In the genomic region with DNA sequence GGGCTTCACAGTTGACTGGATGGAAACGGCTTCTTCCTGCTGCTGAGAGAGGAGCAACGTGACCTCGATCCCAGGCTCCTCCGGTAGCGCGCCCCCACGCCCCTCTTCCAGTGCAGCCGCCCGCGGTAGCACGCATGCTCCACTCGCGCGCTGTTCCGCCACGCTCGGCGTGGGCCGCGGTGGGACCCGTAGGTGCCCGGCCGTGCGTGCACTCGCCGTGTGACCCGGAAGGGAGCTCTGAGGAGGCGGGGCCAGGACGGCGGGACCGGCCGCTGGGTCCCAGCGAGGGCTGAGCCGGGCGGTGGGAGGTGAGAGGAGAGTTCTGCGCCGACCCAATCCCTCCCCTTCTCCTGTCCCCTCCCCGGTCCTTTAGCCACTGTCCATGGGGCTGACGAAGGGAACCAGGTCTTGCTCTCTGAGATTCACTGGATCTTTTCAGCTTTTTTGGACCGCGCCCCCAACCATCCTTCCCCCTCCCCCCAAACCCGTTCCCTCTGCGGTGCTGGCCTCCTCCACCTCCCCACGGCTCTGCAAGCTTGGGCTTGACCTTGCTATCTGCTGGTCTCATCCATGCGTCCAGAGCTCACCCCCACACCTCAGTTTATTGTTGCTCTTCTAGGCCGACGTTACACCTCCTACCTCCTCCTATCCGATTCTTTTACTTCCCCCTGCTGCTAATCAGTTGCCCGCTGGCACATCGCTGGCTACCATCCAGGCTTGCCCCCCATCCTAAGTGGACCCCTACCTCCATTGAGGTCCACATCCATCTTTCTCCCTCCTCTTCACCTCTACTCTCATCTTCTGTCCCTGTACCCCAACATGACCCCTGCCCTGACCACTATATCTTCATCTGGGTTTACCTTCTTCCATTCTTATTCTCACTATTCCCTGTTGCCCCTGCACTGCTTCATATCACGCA, we compare ENCODE assay signal across 8 cellular contexts. TPM values are rescaled to one million over a fixed set of nuclear protein-coding genes. Genes with fewer than 3 reads are reported as not detected.
DNase-seq lines count a peak whose midpoint lies in the region; ATAC-seq and TF ChIP-seq lines count a peak whose summit lies in the region.

A gene (plus strand): TSS at position 255 of the 919 bp plus-strand sequence. CDS start 2,115 bp downstream, outside the sequence.

- H3K9me3 ChIP-seq in DOHH2 (ENCODE audit: control insufficient read depth, insufficient read depth, low read length) = no peaks in the 10 kb centered on the region
- no peaks in the 10 kb centered on the region for H3K9me3 ChIP-seq in KOPT-K1 (ENCODE audit: insufficient read depth, low read length, poor library complexity, severe bottlenecking)

- peaks cover 20% of the 10 kb centered on the region for H3K79me2 ChIP-seq in DOHH2 (ENCODE audit: control insufficient read depth, low read length)

- H3K36me3 ChIP-seq in DOHH2 (ENCODE audit: control insufficient read depth, low read length) (peaks cover 56% of the 10 kb centered on the region), KOPT-K1 (ENCODE audit: insufficient read depth, low read length) (peaks cover 51% of the 10 kb centered on the region)

- ATAC-seq in GM21576 (IDR thresholded peaks at IDR 0.05; ENCODE audit: unreplicated experiment) = peak; percentile 85
- peak; percentile 95 for ATAC-seq in SK-N-SH treated with all-trans-retinoic acid at 6 μM for 48 hours
- ATAC-seq in activated naive CD4-positive, alpha-beta T cell treated with anti-CD3 and anti-CD28 coated beads, Interleukin-2, amount 50 U/mL, for 72 hours = peak; percentile 98
- peak; percentile 91 for ATAC-seq in omental fat pad (ENCODE audit: low FRiP score)

- H3K4me2 ChIP-seq in DOHH2 (ENCODE audit: low read length) = peak within 1 kb of the TSS; percentile 91

- H3K27me3 ChIP-seq in DOHH2 (ENCODE audit: control insufficient read depth, low read length) = no peaks in the 10 kb centered on the region

- TF ChIP-seq CTCF in DOHH2 (IDR thresholded peaks at IDR 0.05; ENCODE audit: low read depth, low read length, poor library complexity, severe bottlenecking) = no peak
- TF ChIP-seq CTCF in omental fat pad (IDR thresholded peaks at IDR 0.05) = no peak

- no peaks in the 10 kb centered on the region for H3K9me2 ChIP-seq in DOHH2 (replicated peaks; ENCODE audit: control insufficient read depth, low read length)

- peak within 1 kb of the TSS; percentile 91 to 93 for H3K27ac Mint-ChIP-seq in activated naive CD4-positive, alpha-beta T cell treated with anti-CD3 and anti-CD28 coated beads, Interleukin-2, amount 50 U/mL, for 72 hours

- peak within 1 kb of the TSS; percentile 75 for H3K4me3 ChIP-seq in DOHH2 (ENCODE audit: low read length)

- peak within 1 kb of the TSS; percentile 32 for H3K27ac ChIP-seq in DOHH2 (ENCODE audit: low read depth, low read length)
- H3K27ac ChIP-seq in KOPT-K1 (ENCODE audit: low read depth, low read length, poor library complexity, severe bottlenecking) = peak within 1 kb of the TSS; percentile 59

- H3K36me3 Mint-ChIP-seq in activated naive CD4-positive, alpha-beta T cell treated with anti-CD3 and anti-CD28 coated beads, Interleukin-2, amount 50 U/mL, for 72 hours = peaks cover 0 to 12% of the 10 kb centered on the region in 2 donors

- no peaks in the 10 kb centered on the region for H4K20me1 ChIP-seq in DOHH2 (ENCODE audit: control insufficient read depth, insufficient read depth, low read depth, low read length)

- H3K9me3 Mint-ChIP-seq in activated naive CD4-positive, alpha-beta T cell treated with anti-CD3 and anti-CD28 coated beads, Interleukin-2, amount 50 U/mL, for 72 hours = no peaks in the 10 kb centered on the region

- peaks cover 21% of the 10 kb centered on the region for H3K4me1 ChIP-seq in DOHH2 (ENCODE audit: control insufficient read depth, low read length)

- DNase-seq in activated naive CD4-positive, alpha-beta T cell treated with anti-CD3 and anti-CD28 coated beads, Interleukin-2, amount 50 U/mL, for 72 hours (ENCODE audit: low spot score in 2 of 2) = peak; percentile 81 to 83
- DNase-seq in glomerular endothelial cell (ENCODE audit: extremely low read depth, low read depth, low spot score) = no peak
- peak; percentile 64 for DNase-seq in omental fat pad (ENCODE audit: low spot score)
- DNase-seq in superior temporal gyrus (ENCODE audit: extremely low spot score) = peak; percentile 84

- peaks cover 15% of the 10 kb centered on the region for H3F3A ChIP-seq in DOHH2 (ENCODE audit: control insufficient read depth, insufficient read depth)

TF ChIP-seq in SK-N-SH treated with all-trans-retinoic acid at 6 μM for 48 hours, 23 proteins besides CTCF, POLR2A, EP300 and RAD21:
- TF ChIP-seq ZNF8 (CRISPR knock-in tag; IDR thresholded peaks at IDR 0.05) = no peak
- no peak for TF ChIP-seq BACH2 (CRISPR knock-in tag; IDR thresholded peaks at IDR 0.05; ENCODE audit: borderline replicate concordance)
- no peak for TF ChIP-seq TCF4 (CRISPR knock-in tag; IDR thresholded peaks at IDR 0.05; ENCODE audit: borderline replicate concordance)
- TF ChIP-seq ESRRG (CRISPR knock-in tag; IDR thresholded peaks at IDR 0.05) = no peak
- TF ChIP-seq, protein P1, sequence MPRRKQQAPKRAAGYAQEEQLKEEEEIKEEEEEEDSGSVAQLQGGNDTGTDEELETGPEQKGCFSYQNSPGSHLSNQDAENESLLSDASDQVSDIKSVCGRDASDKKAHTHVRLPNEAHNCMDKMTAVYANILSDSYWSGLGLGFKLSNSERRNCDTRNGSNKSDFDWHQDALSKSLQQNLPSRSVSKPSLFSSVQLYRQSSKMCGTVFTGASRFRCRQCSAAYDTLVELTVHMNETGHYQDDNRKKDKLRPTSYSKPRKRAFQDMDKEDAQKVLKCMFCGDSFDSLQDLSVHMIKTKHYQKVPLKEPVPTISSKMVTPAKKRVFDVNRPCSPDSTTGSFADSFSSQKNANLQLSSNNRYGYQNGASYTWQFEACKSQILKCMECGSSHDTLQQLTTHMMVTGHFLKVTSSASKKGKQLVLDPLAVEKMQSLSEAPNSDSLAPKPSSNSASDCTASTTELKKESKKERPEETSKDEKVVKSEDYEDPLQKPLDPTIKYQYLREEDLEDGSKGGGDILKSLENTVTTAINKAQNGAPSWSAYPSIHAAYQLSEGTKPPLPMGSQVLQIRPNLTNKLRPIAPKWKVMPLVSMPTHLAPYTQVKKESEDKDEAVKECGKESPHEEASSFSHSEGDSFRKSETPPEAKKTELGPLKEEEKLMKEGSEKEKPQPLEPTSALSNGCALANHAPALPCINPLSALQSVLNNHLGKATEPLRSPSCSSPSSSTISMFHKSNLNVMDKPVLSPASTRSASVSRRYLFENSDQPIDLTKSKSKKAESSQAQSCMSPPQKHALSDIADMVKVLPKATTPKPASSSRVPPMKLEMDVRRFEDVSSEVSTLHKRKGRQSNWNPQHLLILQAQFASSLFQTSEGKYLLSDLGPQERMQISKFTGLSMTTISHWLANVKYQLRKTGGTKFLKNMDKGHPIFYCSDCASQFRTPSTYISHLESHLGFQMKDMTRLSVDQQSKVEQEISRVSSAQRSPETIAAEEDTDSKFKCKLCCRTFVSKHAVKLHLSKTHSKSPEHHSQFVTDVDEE (CRISPR knock-in tag; IDR thresholded peaks at IDR 0.05) = peak; percentile 25; the same call in 1 of the 2 replicates
- peak; percentile 58; the same call in 1 of the 2 replicates for TF ChIP-seq GLIS3 (CRISPR knock-in tag; IDR thresholded peaks at IDR 0.05)
- no peak for TF ChIP-seq SNAI2 (CRISPR knock-in tag; IDR thresholded peaks at IDR 0.05)
- no peak for TF ChIP-seq OSR1 (CRISPR knock-in tag; IDR thresholded peaks at IDR 0.05)
- no peak for TF ChIP-seq RARB (CRISPR knock-in tag; IDR thresholded peaks at IDR 0.05)
- TF ChIP-seq ARNTL (CRISPR knock-in tag; IDR thresholded peaks at IDR 0.05; ENCODE audit: borderline replicate concordance, low read depth) = no peak
- TF ChIP-seq TOX (CRISPR knock-in tag; IDR thresholded peaks at IDR 0.05; ENCODE audit: borderline replicate concordance) = no peak
- TF ChIP-seq ZFP30 (CRISPR knock-in tag; IDR thresholded peaks at IDR 0.05) = no peak
- TF ChIP-seq, protein P2, sequence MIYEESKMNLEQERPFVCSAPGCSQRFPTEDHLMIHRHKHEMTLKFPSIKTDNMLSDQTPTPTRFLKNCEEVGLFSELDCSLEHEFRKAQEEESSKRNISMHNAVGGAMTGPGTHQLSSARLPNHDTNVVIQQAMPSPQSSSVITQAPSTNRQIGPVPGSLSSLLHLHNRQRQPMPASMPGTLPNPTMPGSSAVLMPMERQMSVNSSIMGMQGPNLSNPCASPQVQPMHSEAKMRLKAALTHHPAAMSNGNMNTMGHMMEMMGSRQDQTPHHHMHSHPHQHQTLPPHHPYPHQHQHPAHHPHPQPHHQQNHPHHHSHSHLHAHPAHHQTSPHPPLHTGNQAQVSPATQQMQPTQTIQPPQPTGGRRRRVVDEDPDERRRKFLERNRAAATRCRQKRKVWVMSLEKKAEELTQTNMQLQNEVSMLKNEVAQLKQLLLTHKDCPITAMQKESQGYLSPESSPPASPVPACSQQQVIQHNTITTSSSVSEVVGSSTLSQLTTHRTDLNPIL (CRISPR knock-in tag; IDR thresholded peaks at IDR 0.05; ENCODE audit: low read depth) = no peak
- TF ChIP-seq ZFP3 (CRISPR knock-in tag; IDR thresholded peaks at IDR 0.05) = peak; percentile 60; the same call in 1 of the 2 replicates

RNA-seq across cellular contexts. Expression of the gene that starts here (rescaled TPM):
- total RNA-seq in activated naive CD4-positive, alpha-beta T cell treated with anti-CD3 and anti-CD28 coated beads, Interleukin-2, amount 50 U/mL, for 72 hours = 10 to 100 TPM; 45.7 to 88.0 TPM
- total RNA-seq in glomerular endothelial cell (42.1 and 49.7 TPM in 2 replicates), omental fat pad (10 to 100 TPM; 24.6 to 41.6 (median 28.7) TPM)
